Comparison of ENCODE assay signal across 2 cellular contexts in genomic region chr17:79153367-79154130, GRCh38.
TF ChIP-seq lines count a peak whose summit lies in the region.

No MANE protein-coding gene starts in this region.

TF ChIP-seq in IMR-90, 13 proteins besides CTCF, POLR2A, EP300 and RAD21:
- TF ChIP-seq MXI1 (IDR thresholded peaks at IDR 0.05; ENCODE audit: borderline replicate concordance, low read depth, low read length), result no peak
- TF ChIP-seq NFE2L2 (IDR thresholded peaks at IDR 0.05; ENCODE audit: low read depth, low read length), result no peak
- TF ChIP-seq SMC3 (IDR thresholded peaks at IDR 0.05; ENCODE audit: low read depth, low read length), result no peak
- TF ChIP-seq FOS (IDR thresholded peaks at IDR 0.05; ENCODE audit: low read depth, low read length), result no peak
- TF ChIP-seq ELK1 (IDR thresholded peaks at IDR 0.05; ENCODE audit: borderline replicate concordance, low read depth, low read length), result no peak
- TF ChIP-seq MAFK (IDR thresholded peaks at IDR 0.05; ENCODE audit: low read depth, low read length), result no peak
- no peak for TF ChIP-seq RCOR1 (IDR thresholded peaks at IDR 0.05; ENCODE audit: insufficient replicate concordance, low read length)
- TF ChIP-seq BHLHE40 (IDR thresholded peaks at IDR 0.05; ENCODE audit: low read depth, low read length), result no peak
- no peak for TF ChIP-seq MAZ (IDR thresholded peaks at IDR 0.05; ENCODE audit: borderline replicate concordance, low read depth, low read length)
- no peak for TF ChIP-seq CHD1 (IDR thresholded peaks at IDR 0.05; ENCODE audit: low read depth, low read length)
- TF ChIP-seq CEBPB (IDR thresholded peaks at IDR 0.05; ENCODE audit: low read depth, low read length), result no peak
- no peak for TF ChIP-seq RFX5 (IDR thresholded peaks at IDR 0.05; ENCODE audit: low read depth, low read length)
- no peak for TF ChIP-seq USF2 (IDR thresholded peaks at IDR 0.05; ENCODE audit: low read depth, low read length)

TF ChIP-seq in K562, 482 proteins besides CTCF, POLR2A, EP300 and RAD21:
- TF ChIP-seq XRCC5 (IDR thresholded peaks at IDR 0.05; ENCODE audit: low read depth, low read length), result no peak
- TF ChIP-seq CBX8 (IDR thresholded peaks at IDR 0.05; ENCODE audit: borderline replicate concordance, extremely low read depth, low read depth, low read length, poor library complexity, severe bottlenecking), result no peak
- TF ChIP-seq ZFP36 (IDR thresholded peaks at IDR 0.05; ENCODE audit: low read depth, low read length, partially characterized antibody), result peak; percentile 74
- no peak for TF ChIP-seq FOXO4 (CRISPR knock-in tag; IDR thresholded peaks at IDR 0.05)
